Comparison of ENCODE assay signal across 24 cellular contexts in genomic region chr11:108933630-108934029, GRCh38.
DNase-seq lines count a peak whose midpoint lies in the region; ATAC-seq and TF ChIP-seq lines count a peak whose summit lies in the region.
"Had no signal": no experiment of that assay in that cellular context is flagged by ENCODE, and none has a peak within 500 bp of the region (broad histone marks: within the 10 kb centered on the region; RNA-seq: fewer than 3 reads in every experiment).

No MANE protein-coding gene starts in this region.

- H3K27me3 ChIP-seq in SK-N-SH (ENCODE audit: insufficient read depth) = no peaks in the 10 kb centered on the region
- H3K27me3 ChIP-seq in osteoblast (ENCODE audit: insufficient read depth, low read length) = no peaks in the 10 kb centered on the region
- H3K27me3 ChIP-seq in WERI-Rb-1 (ENCODE audit: insufficient read depth, low read depth, severe bottlenecking) = no peaks in the 10 kb centered on the region
- H3K27me3 ChIP-seq in Karpas-422 (ENCODE audit: low read length) = no peaks in the 10 kb centered on the region
- H3K27me3 ChIP-seq: foreskin keratinocyte, pancreas, right lobe of liver had no signal

- H3K4me3 ChIP-seq in SK-N-SH (ENCODE audit: low read depth in 2 of 2, low read length in 1 of 2) = no peak overlapping the region
- no peak overlapping the region for H3K4me3 ChIP-seq in cardiac fibroblast (replicated peaks in 1 of 2; ENCODE audit: low read depth in 2 of 2, low read length in 2 of 2)
- no peak overlapping the region for H3K4me3 ChIP-seq in osteoblast (ENCODE audit: insufficient read depth, low read length)
- no peak overlapping the region for H3K4me3 ChIP-seq in WERI-Rb-1 (ENCODE audit: low read depth, low read length)
- H3K4me3 ChIP-seq in Karpas-422 (ENCODE audit: low read length) = no peak overlapping the region
- H3K4me3 ChIP-seq: pancreas, right lobe of liver had no signal

- peaks cover 68% of the 10 kb centered on the region for H3K79me2 ChIP-seq in SK-N-SH (ENCODE audit: insufficient read depth)
- H3K79me2 ChIP-seq in osteoblast (ENCODE audit: insufficient read depth, low read length) = peaks cover 6% of the 10 kb centered on the region
- H3K79me2 ChIP-seq in Karpas-422 (ENCODE audit: low read length) = peaks cover 22% of the 10 kb centered on the region

- H4K20me1 ChIP-seq in SK-N-SH (ENCODE audit: insufficient read depth) (no peaks in the 10 kb centered on the region), osteoblast (ENCODE audit: insufficient read depth, low read length) (no peaks in the 10 kb centered on the region), Karpas-422 (ENCODE audit: insufficient read depth, low read depth, low read length) (no peaks in the 10 kb centered on the region)

- no peak for TF ChIP-seq RAD21 in SK-N-SH (IDR thresholded peaks at IDR 0.05; ENCODE audit: low read length)

- TF ChIP-seq CTCF in SK-N-SH (IDR thresholded peaks at IDR 0.05) (no peak), cardiac fibroblast (IDR thresholded peaks at IDR 0.05; ENCODE audit: low read depth, low read length) (no peak), osteoblast (IDR thresholded peaks at IDR 0.05; ENCODE audit: extremely low read depth, low read depth, low read length) (no peak), WERI-Rb-1 (IDR thresholded peaks at IDR 0.05; ENCODE audit: low read depth, low read length) (no peak)

- WGBS in SK-N-SH (ENCODE audit: low lambda C conversion rate) = 86% methylated on average over 2 of the region's 2 CpGs

- H3K9me2 ChIP-seq in SK-N-SH (no peaks in the 10 kb centered on the region), Karpas-422 (replicated peaks; ENCODE audit: insufficient read depth, low read length) (no peaks in the 10 kb centered on the region)

- peak overlapping the region; percentile 32; the same call in 1 of the 2 replicates for H3K4me2 ChIP-seq in SK-N-SH
- H3K4me2 ChIP-seq in osteoblast (ENCODE audit: insufficient read depth, low read length) = peak overlapping the region; percentile 26
- H3K4me2 ChIP-seq in Karpas-422 (ENCODE audit: low read depth, low read length, poor library complexity, severe bottlenecking) = no peak overlapping the region

- peak in 1 of 2 experiments; percentile 70; a peak in 2 of 4 replicates for TF ChIP-seq EP300 in SK-N-SH (IDR thresholded peaks at IDR 0.05; ENCODE audit: borderline replicate concordance in 1 of 2, low read depth in 1 of 2, low read length in 1 of 2)

- H3K27ac ChIP-seq in SK-N-SH (ENCODE audit: low read depth in 2 of 2, low read length in 1 of 2) (peak overlapping the region in 1 of 2 experiments; percentile 93; a peak in 2 of 4 replicates), osteoblast (ENCODE audit: low read depth, low read length) (peak overlapping the region; percentile 89), WERI-Rb-1 (no peak overlapping the region), Karpas-422 (ENCODE audit: low read length) (no peak overlapping the region)
- H3K27ac ChIP-seq: foreskin keratinocyte, pancreas, right lobe of liver, RWPE1, VCaP had no signal

- POLR2A ChIA-PET in SK-N-SH (lab: Yijun Ruan, JAX) = no interaction called here

- H3F3A ChIP-seq in SK-N-SH (replicated peaks; ENCODE audit: insufficient read depth) = peaks cover 44% of the 10 kb centered on the region

- no peak overlapping the region for H2AFZ ChIP-seq in SK-N-SH (ENCODE audit: low read depth)
- no peak overlapping the region for H2AFZ ChIP-seq in osteoblast (ENCODE audit: low read length)
- no peak overlapping the region for H2AFZ ChIP-seq in Karpas-422 (ENCODE audit: low read length)

- H3K9me3 ChIP-seq in SK-N-SH (no peaks in the 10 kb centered on the region), osteoblast (ENCODE audit: low read depth, low read length) (no peaks in the 10 kb centered on the region), WERI-Rb-1 (ENCODE audit: severe bottlenecking) (no peaks in the 10 kb centered on the region), Karpas-422 (ENCODE audit: low read length) (no peaks in the 10 kb centered on the region)
- H3K9me3 ChIP-seq: pancreas, right lobe of liver had no signal

- H3K36me3 ChIP-seq in SK-N-SH (replicated peaks in 1 of 2; ENCODE audit: control insufficient read depth in 1 of 2, insufficient read depth in 2 of 2, low read length in 1 of 2) = peaks cover 0 to 21% of the 10 kb centered on the region in 2 experiments
- H3K36me3 ChIP-seq in osteoblast (ENCODE audit: insufficient read depth, low read length) = no peaks in the 10 kb centered on the region
- no peaks in the 10 kb centered on the region for H3K36me3 ChIP-seq in WERI-Rb-1
- no peaks in the 10 kb centered on the region for H3K36me3 ChIP-seq in Karpas-422 (ENCODE audit: insufficient read depth, low read length)
- H3K36me3 ChIP-seq: pancreas, right lobe of liver had no signal

- ATAC-seq in HG02798 (IDR thresholded peaks at IDR 0.05; ENCODE audit: poor library complexity, unreplicated experiment) = no peak
- ATAC-seq: foreskin keratinocyte; naive thymus-derived CD4-positive, alpha-beta T cell; pancreas; right lobe of liver; stimulated activated memory B cell treated with anti-CD40 and anti-IgM and Interleukin-4, amounts not matched to agents 10 μg/mL and 1 μg/mL and 100 μg/mL, for 72 hours had no signal

- H3K9ac ChIP-seq in SK-N-SH (no peak overlapping the region), Karpas-422 (ENCODE audit: low read length) (no peak overlapping the region)

- H3K4me1 ChIP-seq in SK-N-SH (ENCODE audit: control insufficient read depth in 1 of 2, insufficient read depth in 2 of 2, low read depth in 1 of 2, low read length in 1 of 2) (peaks cover 2 to 38% of the 10 kb centered on the region in 2 experiments; a peak in 2 of 4 replicates), osteoblast (ENCODE audit: insufficient read depth, low read length) (peaks cover 42% of the 10 kb centered on the region), Karpas-422 (ENCODE audit: low read length) (peaks cover 2% of the 10 kb centered on the region; the same call in 1 of the 2 replicates)
- H3K4me1 ChIP-seq: pancreas, right lobe of liver had no signal

- CTCF ChIA-PET in SK-N-SH (lab: Yijun Ruan, JAX) = no interaction called here

- DNase-seq in GM03348 (ENCODE audit: low spot score) (peak; percentile 16), SK-N-SH (no peak), cardiac fibroblast (ENCODE audit: low read depth in 2 of 2) (peak; percentile 50 to 61), osteoblast (ENCODE audit: insufficient read length, low spot score, missing footprints) (no peak), WERI-Rb-1 (no peak), T-helper 9 cell (no peak), Karpas-422 (no peak)
- DNase-seq: activated CD4-positive, alpha-beta T cell treated with anti-CD3 and anti-CD28 coated beads, Interleukin-2, amount 50 U/mL, for 48 hours; activated gamma-delta T cell treated with Interleukin-2 at 50 U/mL for 16 hours; cerebellar nuclear complex; COR-L47; H9; kidney glomerular epithelial cell; MV-4-11; naive thymus-derived CD4-positive, alpha-beta T cell; NCI-H1930; NCI-H446 treated with DMSO at 0.1 percent for 48 hours; pancreas; right lobe of liver had no signal

TF ChIP-seq in SK-N-SH, 30 proteins besides CTCF, POLR2A, EP300 and RAD21:
- TF ChIP-seq JUND (IDR thresholded peaks at IDR 0.05) (peak; percentile 65), FOSL2 (IDR thresholded peaks at IDR 0.05; ENCODE audit: borderline replicate concordance, low read depth) (peak; percentile 57; the same call in 1 of the 2 replicates), USF2 (IDR thresholded peaks at IDR 0.05; ENCODE audit: borderline replicate concordance, low read depth, low read length) (no peak), POLR2AphosphoS5 (IDR thresholded peaks at IDR 0.05; ENCODE audit: low read depth, low read length) (peak; percentile 38; the same call in 1 of the 2 replicates), ZBTB33 (IDR thresholded peaks at IDR 0.05; ENCODE audit: borderline replicate concordance, low read depth) (no peak), TEAD4 (IDR thresholded peaks at IDR 0.05; ENCODE audit: borderline replicate concordance, insufficient read depth) (0 out of 2 replicates have a peak, but pooled peaks have one; percentile 48), PBX3 (IDR thresholded peaks at IDR 0.05) (peak; percentile 65), TCF12 (IDR thresholded peaks at IDR 0.05) (peak; percentile 91)

Comparison
In these comparisons a context has a peak if more than half of its experiments do, and no peak if none do; other contexts are left out.
1. DNase-seq: peak in GM03348 (single experiment) and cardiac fibroblast (2 of 2); none in SK-N-SH (single experiment), osteoblast (single experiment), WERI-Rb-1 (single experiment), T-helper 9 cell (single experiment) and Karpas-422 (single experiment).